In the genomic region with DNA sequence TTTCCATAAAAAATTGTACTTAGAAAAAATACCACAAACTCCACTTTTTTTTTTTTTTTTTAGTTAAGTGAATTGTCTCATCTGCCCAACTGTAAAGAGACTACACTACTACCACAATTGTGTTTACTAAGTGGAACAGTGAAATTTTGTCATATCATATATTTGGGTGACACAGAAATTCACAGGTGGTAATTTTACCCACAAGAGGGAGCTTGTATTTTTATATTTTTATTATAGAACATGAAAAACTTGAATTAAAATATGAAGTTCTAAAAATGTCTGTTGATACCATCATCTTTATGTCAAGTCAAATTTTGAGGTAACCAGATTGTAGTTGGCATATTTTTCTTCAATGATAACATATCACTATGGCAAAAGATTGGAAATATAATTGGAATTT, we compare ENCODE assay signal across 25 cellular contexts.
DNase-seq lines count a peak whose midpoint lies in the region; ATAC-seq, FAIRE-seq and TF ChIP-seq lines count a peak whose summit lies in the region.
"Had no signal": no experiment of that assay in that cellular context is flagged by ENCODE, and none has a peak within 500 bp of the region (broad histone marks: within the 10 kb centered on the region; RNA-seq: fewer than 3 reads in every experiment).

No MANE protein-coding gene starts in this region.

- H4K20me1 ChIP-seq in GM23248 (ENCODE audit: insufficient read depth) (no peaks in the 10 kb centered on the region), endothelial cell of umbilical vein (replicated peaks; ENCODE audit: control insufficient read depth, extremely low read depth, insufficient read depth, low read length) (no peaks in the 10 kb centered on the region)

- DNase-seq in GM23248 (peak; percentile 0), OCI-M1 (lab: John Stamatoyannopoulos, UW) (peak; percentile 15), endothelial cell of umbilical vein (ENCODE audit: low read depth, low spot score) (no peak), neural crest cell (ENCODE audit: low read depth, low spot score) (no peak), COLO829 (ENCODE audit: low spot score) (no peak), small intestine (no peak), GF-D8 (lab: John Stamatoyannopoulos, UW) (no peak)
- DNase-seq: BE2C; Calu3; CD4-positive, alpha-beta T cell; DMS153; Karpas-422; NCI-H1417; NCI-H1694 treated with DMSO at 0.1 percent for 48 hours; NCI-H446; NCI-H526 treated with DMSO at 0.1 percent for 48 hours; PC-9; RPMI8226; SHP77 had no signal

- H3K4me1 Mint-ChIP-seq in neural crest cell: peaks cover 37% of the 10 kb centered on the region
- H3K4me1 Mint-ChIP-seq in activated T-helper 17 cell treated with anti-CD3 and anti-CD28 coated beads, Interleukin-2, amount 50 U/mL, for 72 hours: no peaks in the 10 kb centered on the region

- no peak overlapping the region for H3K27ac Mint-ChIP-seq in neural crest cell (ENCODE audit: unreplicated experiment)
- no peak overlapping the region for H3K27ac Mint-ChIP-seq in activated T-helper 17 cell treated with anti-CD3 and anti-CD28 coated beads, Interleukin-2, amount 50 U/mL, for 72 hours
- H3K27ac Mint-ChIP-seq: CD4-positive, alpha-beta T cell had no signal

- no peaks in the 10 kb centered on the region for H3K27me3 Mint-ChIP-seq in neural crest cell (ENCODE audit: low read depth)
- peaks cover 1% of the 10 kb centered on the region for H3K27me3 Mint-ChIP-seq in activated T-helper 17 cell treated with anti-CD3 and anti-CD28 coated beads, Interleukin-2, amount 50 U/mL, for 72 hours

- no peaks in the 10 kb centered on the region; the same call in 1 of the 2 replicates for H3K9me2 ChIP-seq in GM23248 (ENCODE audit: insufficient read depth)

- in situ Hi-C loops in GM23248 (cut with MboI): no loop called here

- H3K27me3 ChIP-seq in GM23248 (replicated peaks; ENCODE audit: insufficient read depth) (no peaks in the 10 kb centered on the region), endothelial cell of umbilical vein (ENCODE audit: control insufficient read depth in 2 of 2, insufficient read depth in 2 of 2, low read length in 2 of 2) (no peaks in the 10 kb centered on the region), small intestine (ENCODE audit: control insufficient read depth in 2 of 2, insufficient read depth in 2 of 2, low read length in 2 of 2) (no peaks in the 10 kb centered on the region)
- H3K27me3 ChIP-seq: BE2C had no signal

- H3F3A ChIP-seq in GM23248 (ENCODE audit: insufficient read depth): no peaks in the 10 kb centered on the region

- POLR2A ChIA-PET in endothelial cell of umbilical vein (lab: Charles Lee): interaction anchor here (0.7 kb wide), 1 partner anchor 85 kb away, joined by 3 read pairs; no protein-coding TSS in a partner anchor

- H3K4me3 Mint-ChIP-seq in neural crest cell: no peak overlapping the region
- H3K4me3 Mint-ChIP-seq in activated T-helper 17 cell treated with anti-CD3 and anti-CD28 coated beads, Interleukin-2, amount 50 U/mL, for 72 hours: no peak overlapping the region
- H3K4me3 Mint-ChIP-seq: CD4-positive, alpha-beta T cell had no signal

- CTCF ChIA-PET in endothelial cell of umbilical vein (lab: Charles Lee): interaction anchor here (0.6 to 2.0 kb wide), 10 partner anchors 10 to 500 kb away, joined by 3 to 5 read pairs (median 3); no protein-coding TSS in a partner anchor

- peaks cover 3% of the 10 kb centered on the region for H3K36me3 Mint-ChIP-seq in neural crest cell (ENCODE audit: low read depth)
- no peaks in the 10 kb centered on the region for H3K36me3 Mint-ChIP-seq in activated T-helper 17 cell treated with anti-CD3 and anti-CD28 coated beads, Interleukin-2, amount 50 U/mL, for 72 hours (ENCODE audit: low read depth)

- H3K4me1 ChIP-seq in GM23248 (ENCODE audit: insufficient read depth) (no peaks in the 10 kb centered on the region), endothelial cell of umbilical vein (ENCODE audit: control insufficient read depth, extremely low read depth, insufficient read depth, low read length) (no peaks in the 10 kb centered on the region), small intestine (ENCODE audit: control insufficient read depth in 2 of 2, insufficient read depth in 1 of 2, low read depth in 1 of 2, low read length in 1 of 2) (no peaks in the 10 kb centered on the region)
- H3K4me1 ChIP-seq: A549, BE2C had no signal

- TF ChIP-seq POLR2A in endothelial cell of umbilical vein (IDR thresholded peaks at IDR 0.05; ENCODE audit: low read depth, low read length): no peak

- no peak overlapping the region for H3K9ac ChIP-seq in GM23248
- no peak overlapping the region for H3K9ac ChIP-seq in endothelial cell of umbilical vein (replicated peaks; ENCODE audit: extremely low read depth, insufficient read depth, low read length)

- H3K79me2 ChIP-seq in GM23248 (ENCODE audit: insufficient read depth): no peaks in the 10 kb centered on the region
- no peaks in the 10 kb centered on the region for H3K79me2 ChIP-seq in endothelial cell of umbilical vein (ENCODE audit: control insufficient read depth, insufficient read depth, low read length)

- H3K4me2 ChIP-seq in GM23248 (ENCODE audit: unreplicated experiment) (no peak overlapping the region), endothelial cell of umbilical vein (ENCODE audit: insufficient read depth, low read length) (no peak overlapping the region)
- H3K4me2 ChIP-seq: A549, PC-9 had no signal

- H3K9me3 Mint-ChIP-seq in neural crest cell: no peaks in the 10 kb centered on the region
- peaks cover 2% of the 10 kb centered on the region for H3K9me3 Mint-ChIP-seq in activated T-helper 17 cell treated with anti-CD3 and anti-CD28 coated beads, Interleukin-2, amount 50 U/mL, for 72 hours
- H3K9me3 Mint-ChIP-seq: CD4-positive, alpha-beta T cell had no signal

- no TSS peak for BruUV-seq in endothelial cell of umbilical vein (replicated peaks; lab: Mats Ljungman, UMichigan)

- dilution Hi-C loops in endothelial cell of umbilical vein (cut with MboI; ENCODE audit: extremely low pct_ligation_motif_present, low sequenced_read_pairs): no loop called here

- ATAC-seq in activated T-helper 17 cell treated with anti-CD3 and anti-CD28 coated beads, Interleukin-2, amount 50 U/mL, for 72 hours (replicated peaks): no peak
- ATAC-seq: A549, HCT116 had no signal

- TF ChIP-seq CTCF in endothelial cell of umbilical vein (IDR thresholded peaks at IDR 0.05; ENCODE audit: extremely low read depth in 1 of 2, insufficient read depth in 1 of 2, low read depth in 1 of 2, low read length in 2 of 2) (peak in 1 of 2 donors; percentile 7), neural crest cell (conservative IDR thresholded peaks at IDR 0.05) (peak; percentile 43)

- H3K36me3 ChIP-seq in GM23248 (ENCODE audit: low read depth) (no peaks in the 10 kb centered on the region), endothelial cell of umbilical vein (ENCODE audit: control insufficient read depth in 2 of 2, extremely low read depth in 1 of 2, insufficient read depth in 2 of 2, low read length in 2 of 2) (no peaks in the 10 kb centered on the region), small intestine (ENCODE audit: control insufficient read depth in 2 of 2, insufficient read depth in 2 of 2, low read length in 2 of 2) (no peaks in the 10 kb centered on the region)
- H3K36me3 ChIP-seq: BE2C had no signal

- intact Hi-C loops in endothelial cell of umbilical vein (cut with micrococcal nuclease): no loop called here

- FAIRE-seq in endothelial cell of umbilical vein (lab: Jason Lieb, UNC) (peak; percentile 52), small intestine (lab: Jason Lieb, UNC) (no peak)
- FAIRE-seq: G401.6, GM19239, H1 had no signal

- no peaks in the 10 kb centered on the region for H3K9me1 ChIP-seq in endothelial cell of umbilical vein (replicated peaks; ENCODE audit: control insufficient read depth, extremely low read depth, insufficient read depth, low read length)

- H3K27ac ChIP-seq in GM23248 (no peak overlapping the region), endothelial cell of umbilical vein (ENCODE audit: insufficient read depth, low read depth, low read length) (no peak overlapping the region), small intestine (ENCODE audit: low read depth in 1 of 2, low read length in 1 of 2) (no peak overlapping the region)
- H3K27ac ChIP-seq: A549, PC-9 had no signal

- no peak overlapping the region for H3K4me3 ChIP-seq in GM23248
- H3K4me3 ChIP-seq in endothelial cell of umbilical vein (replicated peaks in 1 of 3; ENCODE audit: insufficient read depth in 1 of 3, low read depth in 1 of 3, low read length in 3 of 3): no peak overlapping the region
- no peak overlapping the region for H3K4me3 ChIP-seq in small intestine (ENCODE audit: low read depth in 1 of 2, low read length in 2 of 2)
- H3K4me3 ChIP-seq: A549, PC-9 had no signal

- H2AFZ ChIP-seq in GM23248 (no peak overlapping the region), endothelial cell of umbilical vein (ENCODE audit: low read depth, low read length) (no peak overlapping the region)
- H2AFZ ChIP-seq: PC-9 had no signal

- no peaks in the 10 kb centered on the region for H3K9me3 ChIP-seq in GM23248 (ENCODE audit: low read depth)
- no peaks in the 10 kb centered on the region for H3K9me3 ChIP-seq in endothelial cell of umbilical vein (replicated peaks; ENCODE audit: control insufficient read depth, insufficient read depth, low read length)
- H3K9me3 ChIP-seq in small intestine (ENCODE audit: control insufficient read depth, low read depth): no peaks in the 10 kb centered on the region
- H3K9me3 ChIP-seq: A549, BE2C had no signal

TF ChIP-seq in endothelial cell of umbilical vein, 7 proteins besides CTCF, POLR2A, EP300 and RAD21:
- TF ChIP-seq FOS (IDR thresholded peaks at IDR 0.05; ENCODE audit: borderline replicate concordance, insufficient read depth, low read length): no peak
- TF ChIP-seq, protein P1, sequence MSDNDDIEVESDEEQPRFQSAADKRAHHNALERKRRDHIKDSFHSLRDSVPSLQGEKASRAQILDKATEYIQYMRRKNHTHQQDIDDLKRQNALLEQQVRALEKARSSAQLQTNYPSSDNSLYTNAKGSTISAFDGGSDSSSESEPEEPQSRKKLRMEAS (IDR thresholded peaks at IDR 0.05; ENCODE audit: insufficient read depth, insufficient read length): no peak
- no peak for TF ChIP-seq JUN (IDR thresholded peaks at IDR 0.05; ENCODE audit: borderline replicate concordance, insufficient read depth, insufficient read length, low read depth)
- no peak for TF ChIP-seq EZH2 (IDR thresholded peaks at IDR 0.05; ENCODE audit: borderline replicate concordance, low read depth, low read length, severe bottlenecking)
- no peak for TF ChIP-seq POLR2AphosphoS5 (IDR thresholded peaks at IDR 0.05; ENCODE audit: insufficient read depth, low read depth, low read length)
- TF ChIP-seq MYC (IDR thresholded peaks at IDR 0.05; ENCODE audit: low read depth, low read length): no peak
- no peak for TF ChIP-seq GATA2 (IDR thresholded peaks at IDR 0.05; ENCODE audit: insufficient read depth, insufficient read length, low read depth, low read length)

Comparison
In these comparisons a context has a peak if more than half of its experiments do, and no peak if none do; other contexts are left out.
1. DNase-seq: peak in GM23248 (single experiment) and OCI-M1 (single experiment); none in endothelial cell of umbilical vein (single experiment), neural crest cell (single experiment), COLO829 (single experiment), small intestine (single experiment) and GF-D8 (single experiment).